In the genomic region with DNA sequence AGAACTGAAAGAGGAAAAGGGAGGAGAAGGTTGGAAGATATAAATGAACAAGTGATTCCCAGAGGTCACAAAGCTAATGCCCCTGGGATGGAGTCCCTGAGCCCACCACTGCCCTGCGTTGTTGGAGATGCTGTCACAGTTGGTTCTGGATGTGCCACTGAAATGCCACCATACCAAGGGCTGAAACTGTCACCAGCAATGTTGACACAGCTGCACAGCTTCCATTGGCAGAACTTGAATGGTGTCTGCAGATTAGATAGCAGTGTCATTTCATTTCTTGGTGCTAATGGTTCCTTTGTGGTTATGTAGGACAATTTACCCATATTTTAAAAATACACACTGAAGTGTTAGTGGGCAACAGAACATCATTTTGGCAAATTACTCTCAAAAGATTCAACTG, we compare ENCODE assay signal across 28 cellular contexts.
"Had no signal": no experiment of that assay in that cellular context is flagged by ENCODE, and none has a peak within 500 bp of the region (broad histone marks: within the 10 kb centered on the region; RNA-seq: fewer than 3 reads in every experiment).

No MANE protein-coding gene starts in this region.

- H3K27ac Mint-ChIP-seq: activated B cell treated with CpG ODN at 0.5 μM for 24 hours; dendritic cell treated with granulocyte-macrophage colony-stimulating factor and Interleukin-4, amounts not matched to agents 40 ng/mL and 50 ng/mL, for 4 days; immature natural killer cell; T-helper 2 cell treated with Interferon-gamma antibody and Interleukin-4, amounts not matched to agents 5 μg/mL and 100 μg/mL, for 36 hours had no signal

- H3K27ac ChIP-seq: breast epithelium, spleen, testis had no signal

- ATAC-seq: left colon; naive thymus-derived CD8-positive, alpha-beta T cell; right cardiac atrium had no signal

- H3K27me3 ChIP-seq: breast epithelium, gastroesophageal sphincter, testis, transverse colon had no signal

- DNase-seq: activated B cell treated with CpG ODN at 0.5 μM for 24 hours; activated CD4-positive, alpha-beta T cell treated with anti-CD3 and anti-CD28 coated beads, Interleukin-2, amount 50 U/mL, for 4 hours; activated effector memory CD4-positive, alpha-beta T cell treated with anti-CD3 and anti-CD28 coated beads, Interleukin-2, amount 50 U/mL, for 16 hours; activated naive CD4-positive, alpha-beta T cell treated with anti-CD3 and anti-CD28 coated beads, Interleukin-2, amount 50 U/mL, for 16 hours; activated T-cell treated with anti-CD3 and anti-CD28 coated beads for 4 hours; amniotic stem cell; effector CD4-positive, alpha-beta T cell; head of caudate nucleus; immature natural killer cell; kidney; left colon; midbrain; naive thymus-derived CD8-positive, alpha-beta T cell; nucleus accumbens; right cardiac atrium; spleen; stimulated activated CD4-positive, alpha-beta T cell treated with anti-CD3 and anti-CD28 coated beads, Interleukin-2, amount 100 ng/mL, for 48 hours; stimulated activated naive CD4-positive, alpha-beta T cell treated with Interleukin-2 at 50 U/mL for 16 hours; T-helper 1 cell; testis; transverse colon had no signal

- H3K36me3 ChIP-seq: breast epithelium, gastroesophageal sphincter, spleen, transverse colon had no signal

- H3K9me3 ChIP-seq: gastroesophageal sphincter, testis, transverse colon had no signal

- H3K4me3 Mint-ChIP-seq: activated B cell treated with CpG ODN at 0.5 μM for 24 hours; central memory CD8-positive, alpha-beta T cell; dendritic cell treated with granulocyte-macrophage colony-stimulating factor and Interleukin-4, amounts not matched to agents 40 ng/mL and 50 ng/mL, for 4 days; immature natural killer cell; naive thymus-derived CD8-positive, alpha-beta T cell; neural crest cell; T-helper 2 cell treated with Interferon-gamma antibody and Interleukin-4, amounts not matched to agents 5 μg/mL and 100 μg/mL, for 36 hours had no signal

- H3K4me1 ChIP-seq: breast epithelium, spleen, testis, transverse colon had no signal

- FAIRE-seq: endometrium, kidney had no signal

- H3K4me3 ChIP-seq: breast epithelium, gastroesophageal sphincter, spleen, testis, transverse colon had no signal

- H3K36me3 Mint-ChIP-seq: immature natural killer cell had no signal

- H3K4me1 Mint-ChIP-seq: activated B cell treated with CpG ODN at 0.5 μM for 24 hours; central memory CD8-positive, alpha-beta T cell; immature natural killer cell; naive thymus-derived CD8-positive, alpha-beta T cell; neural crest cell had no signal

- H3K27me3 Mint-ChIP-seq: dendritic cell treated with granulocyte-macrophage colony-stimulating factor and Interleukin-4, amounts not matched to agents 40 ng/mL and 50 ng/mL, for 4 days had no signal
